Comparison of ENCODE assay signal across 1 cellular context in the genomic region with DNA sequence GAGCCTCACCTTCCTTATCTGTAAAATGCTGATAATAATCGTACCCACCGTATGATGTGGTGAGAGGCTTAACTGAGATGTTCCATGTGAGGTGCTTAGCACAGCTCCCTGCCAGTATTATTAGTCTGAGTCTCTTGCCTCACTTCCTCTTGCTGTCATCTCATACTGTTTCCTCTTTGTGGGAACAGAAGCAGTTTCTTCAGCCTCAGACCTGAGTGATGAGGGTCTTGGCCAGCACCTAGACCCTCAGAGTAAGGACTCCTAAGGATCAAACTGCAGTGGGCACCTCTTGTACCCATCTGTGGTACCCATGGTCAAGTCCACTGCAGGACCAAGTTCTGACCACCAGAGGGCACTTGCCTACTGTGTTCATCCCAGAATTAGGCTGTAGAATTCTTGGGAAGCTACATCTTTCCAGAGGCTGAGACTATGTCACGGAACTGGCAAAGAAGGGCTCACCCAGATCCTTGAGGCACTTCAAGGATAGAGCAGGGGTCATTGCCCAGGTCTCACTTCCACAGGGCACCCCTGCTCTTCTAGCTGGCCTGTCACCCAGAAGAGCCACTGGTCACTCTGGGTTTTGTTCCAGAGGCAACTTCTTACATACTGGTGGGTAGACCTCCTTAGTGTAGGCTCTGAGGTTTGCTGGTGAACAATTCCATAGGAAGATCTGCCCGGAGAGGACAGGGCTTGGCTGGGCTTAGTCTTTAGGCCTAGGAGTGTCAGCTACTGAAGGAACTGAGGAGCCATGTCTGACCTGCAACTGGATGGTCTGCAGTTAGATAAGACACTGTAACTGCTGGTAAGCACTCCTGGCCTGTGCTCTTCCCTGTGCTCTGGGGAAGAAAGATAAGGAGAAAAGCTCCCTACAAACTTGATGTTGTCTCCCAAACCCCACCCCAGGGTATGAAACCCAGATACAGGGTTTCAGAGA.
TF ChIP-seq lines count a peak whose summit lies in the region.

No MANE protein-coding gene starts in this region.

TF ChIP-seq in HepG2, 621 proteins besides CTCF, POLR2A, EP300 and RAD21 (continues in another document):
- TF ChIP-seq NONO (IDR thresholded peaks at IDR 0.05), result no peak
- 0 out of 2 replicates have a peak, but pooled peaks have one; percentile 64 for TF ChIP-seq NONO (CRISPR knock-in tag; conservative IDR thresholded peaks at IDR 0.05)
- TF ChIP-seq NAIF1 (CRISPR knock-in tag; IDR thresholded peaks at IDR 0.05; ENCODE audit: borderline replicate concordance), result no peak
- TF ChIP-seq ZSCAN9 (CRISPR knock-in tag; IDR thresholded peaks at IDR 0.05; ENCODE audit: borderline replicate concordance), result peak; percentile 62; the same call in 1 of the 2 replicates
- TF ChIP-seq FOXJ3 (CRISPR knock-in tag; IDR thresholded peaks at IDR 0.05; ENCODE audit: borderline replicate concordance), result no peak
- no peak; the same call in 1 of the 2 replicates for TF ChIP-seq HOXA3 (CRISPR knock-in tag; IDR thresholded peaks at IDR 0.05)
- TF ChIP-seq SCMH1 (CRISPR knock-in tag; IDR thresholded peaks at IDR 0.05; ENCODE audit: borderline replicate concordance), result no peak
- TF ChIP-seq CEBPZ (IDR thresholded peaks at IDR 0.05; ENCODE audit: low read length), result no peak; the same call in 1 of the 2 replicates
- no peak for TF ChIP-seq ONECUT2 (CRISPR knock-in tag; IDR thresholded peaks at IDR 0.05)
- peak; percentile 33; the same call in 1 of the 2 replicates for TF ChIP-seq SIX1 (CRISPR knock-in tag; IDR thresholded peaks at IDR 0.05; ENCODE audit: borderline replicate concordance)
- TF ChIP-seq FOXC1 (CRISPR knock-in tag; IDR thresholded peaks at IDR 0.05; ENCODE audit: borderline replicate concordance), result peak; percentile 69; the same call in 1 of the 2 replicates
- TF ChIP-seq ZNF703 (CRISPR knock-in tag; IDR thresholded peaks at IDR 0.05; ENCODE audit: borderline replicate concordance), result no peak
- no peak for TF ChIP-seq ATF7 (IDR thresholded peaks at IDR 0.05)
- TF ChIP-seq ATF7 (CRISPR knock-in tag; IDR thresholded peaks at IDR 0.05), result no peak
- peak; percentile 69 for TF ChIP-seq ARNTL (CRISPR knock-in tag; IDR thresholded peaks at IDR 0.05)
- TF ChIP-seq ZFP91 (CRISPR knock-in tag; IDR thresholded peaks at IDR 0.05; ENCODE audit: borderline replicate concordance), result no peak; the same call in 1 of the 2 replicates
- TF ChIP-seq HMGA1 (CRISPR knock-in tag; conservative IDR thresholded peaks at IDR 0.05), result 0 out of 2 replicates have a peak, but pooled peaks have one; percentile 75
- no peak for TF ChIP-seq KMT2A (CRISPR knock-in tag; IDR thresholded peaks at IDR 0.05)
- no peak for TF ChIP-seq YEATS2 (CRISPR knock-in tag; IDR thresholded peaks at IDR 0.05; ENCODE audit: borderline replicate concordance)
- no peak for TF ChIP-seq SRSF4 (IDR thresholded peaks at IDR 0.05; ENCODE audit: low read depth, low read length, poor library complexity, severe bottlenecking)
- TF ChIP-seq NFAT5 (CRISPR knock-in tag; IDR thresholded peaks at IDR 0.05), result no peak
- TF ChIP-seq RFXANK (CRISPR knock-in tag; IDR thresholded peaks at IDR 0.05), result no peak
- no peak for TF ChIP-seq ZNF251 (CRISPR knock-in tag; IDR thresholded peaks at IDR 0.05)
- TF ChIP-seq ELF3 (CRISPR knock-in tag; IDR thresholded peaks at IDR 0.05), result peak; percentile 72; the same call in 1 of the 2 replicates
- no peak for TF ChIP-seq STAT5B (CRISPR knock-in tag; IDR thresholded peaks at IDR 0.05)
- TF ChIP-seq REPIN1 (CRISPR knock-in tag; IDR thresholded peaks at IDR 0.05; ENCODE audit: borderline replicate concordance, low read depth), result 0 out of 2 replicates have a peak, but pooled peaks have one; percentile 57
- TF ChIP-seq HOXA7 (CRISPR knock-in tag; IDR thresholded peaks at IDR 0.05), result no peak; the same call in 1 of the 2 replicates
- no peak for TF ChIP-seq HDAC6 (IDR thresholded peaks at IDR 0.05; ENCODE audit: low read depth, low read length)
- no peak for TF ChIP-seq ZBTB1 (CRISPR knock-in tag; IDR thresholded peaks at IDR 0.05; ENCODE audit: borderline replicate concordance)
- no peak for TF ChIP-seq NR1H2 (CRISPR knock-in tag; IDR thresholded peaks at IDR 0.05; ENCODE audit: borderline replicate concordance, low read depth)
- no peak for TF ChIP-seq ZNF766 (CRISPR knock-in tag; IDR thresholded peaks at IDR 0.05; ENCODE audit: borderline replicate concordance)
- TF ChIP-seq KAT2B (IDR thresholded peaks at IDR 0.05; ENCODE audit: borderline replicate concordance, low read depth, low read length), result no peak
- no peak for TF ChIP-seq ARNT2 (CRISPR knock-in tag; IDR thresholded peaks at IDR 0.05; ENCODE audit: low read depth)
- TF ChIP-seq NFIC (IDR thresholded peaks at IDR 0.05; ENCODE audit: low read length), result no peak
- no peak for TF ChIP-seq GLMP (CRISPR knock-in tag; IDR thresholded peaks at IDR 0.05; ENCODE audit: borderline replicate concordance)
- no peak for TF ChIP-seq ZNF296 (CRISPR knock-in tag; conservative IDR thresholded peaks at IDR 0.05)
- TF ChIP-seq KDM1A (CRISPR knock-in tag; IDR thresholded peaks at IDR 0.05), result no peak
- TF ChIP-seq ZNF331 (CRISPR knock-in tag; IDR thresholded peaks at IDR 0.05), result 0 out of 2 replicates have a peak, but pooled peaks have one; percentile 23
- 0 out of 2 replicates have a peak, but pooled peaks have one; percentile 11 for TF ChIP-seq RARA (CRISPR knock-in tag; IDR thresholded peaks at IDR 0.05)
- TF ChIP-seq NR3C1 (CRISPR knock-in tag; IDR thresholded peaks at IDR 0.05), result no peak
- 0 out of 2 replicates have a peak, but pooled peaks have one; percentile 48 for TF ChIP-seq POGK (CRISPR knock-in tag; conservative IDR thresholded peaks at IDR 0.05)
- no peak for TF ChIP-seq KAT7 (CRISPR knock-in tag; IDR thresholded peaks at IDR 0.05; ENCODE audit: borderline replicate concordance)
- no peak for TF ChIP-seq TBL1XR1 (IDR thresholded peaks at IDR 0.05; ENCODE audit: borderline replicate concordance, low read length, partially characterized antibody)
- no peak for TF ChIP-seq MAFK (conservative IDR thresholded peaks at IDR 0.05 in 1 of 2, IDR thresholded peaks at IDR 0.05 in 1 of 2; ENCODE audit: low read length in 2 of 2)
- no peak for TF ChIP-seq PHF8 (CRISPR knock-in tag; IDR thresholded peaks at IDR 0.05)
- no peak for TF ChIP-seq ZNF569 (CRISPR knock-in tag; IDR thresholded peaks at IDR 0.05; ENCODE audit: borderline replicate concordance)
- 0 out of 2 replicates have a peak, but pooled peaks have one; percentile 60 for TF ChIP-seq ZNF780A (CRISPR knock-in tag; IDR thresholded peaks at IDR 0.05)
- peak; percentile 60; the same call in 1 of the 2 replicates for TF ChIP-seq MEIS1 (CRISPR knock-in tag; IDR thresholded peaks at IDR 0.05; ENCODE audit: borderline replicate concordance)
- TF ChIP-seq HHEX (CRISPR knock-in tag; IDR thresholded peaks at IDR 0.05), result no peak
- TF ChIP-seq TAF1 (CRISPR knock-in tag; IDR thresholded peaks at IDR 0.05), result no peak
- no peak for TF ChIP-seq TBP (CRISPR knock-in tag; IDR thresholded peaks at IDR 0.05)
- TF ChIP-seq SP2 (CRISPR knock-in tag; IDR thresholded peaks at IDR 0.05), result no peak
- TF ChIP-seq, protein P1, sequence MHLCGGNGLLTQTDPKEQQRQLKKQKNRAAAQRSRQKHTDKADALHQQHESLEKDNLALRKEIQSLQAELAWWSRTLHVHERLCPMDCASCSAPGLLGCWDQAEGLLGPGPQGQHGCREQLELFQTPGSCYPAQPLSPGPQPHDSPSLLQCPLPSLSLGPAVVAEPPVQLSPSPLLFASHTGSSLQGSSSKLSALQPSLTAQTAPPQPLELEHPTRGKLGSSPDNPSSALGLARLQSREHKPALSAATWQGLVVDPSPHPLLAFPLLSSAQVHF (CRISPR knock-in tag; IDR thresholded peaks at IDR 0.05), result no peak; the same call in 1 of the 2 replicates
- TF ChIP-seq ZNF570 (CRISPR knock-in tag; IDR thresholded peaks at IDR 0.05; ENCODE audit: borderline replicate concordance), result no peak
- no peak for TF ChIP-seq CHCHD3 (CRISPR knock-in tag; IDR thresholded peaks at IDR 0.05)
- TF ChIP-seq ZNF713 (CRISPR knock-in tag; IDR thresholded peaks at IDR 0.05), result 0 out of 2 replicates have a peak, but pooled peaks have one; percentile 63
